Comparison of ENCODE assay signal across 8 cellular contexts in genomic region chr1:200483491-200484143, GRCh38.
DNase-seq lines count a peak whose midpoint lies in the region; ATAC-seq and TF ChIP-seq lines count a peak whose summit lies in the region.

No MANE protein-coding gene starts in this region.

- DNase-seq in ELF-1 (ENCODE audit: low read depth, low spot score) (peak; percentile 36), WERI-Rb-1 (peak; percentile 48), epidermal melanocyte (ENCODE audit: insufficient read length, low spot score) (peak; percentile 28), NCI-H2107 treated with DMSO at 0.1 percent for 48 hours (lab: John Stamatoyannopoulos, UW; ENCODE audit: unreplicated experiment) (no peak), NCI-H524 (lab: John Stamatoyannopoulos, UW) (no peak)
- peak; percentile 79 for DNase-seq in stimulated activated CD4-positive, alpha-beta T cell treated with anti-CD3 and anti-CD28 coated beads, Interleukin-1b, Interleukin-23, amount 100 ng/mL, for 48 hours

- no peak overlapping the region for H3K27ac ChIP-seq in WERI-Rb-1

- TF ChIP-seq CTCF in WERI-Rb-1 (IDR thresholded peaks at IDR 0.05; ENCODE audit: low read depth, low read length) = no peak

- H3K27me3 ChIP-seq in WERI-Rb-1 (ENCODE audit: insufficient read depth, low read depth, severe bottlenecking) = no peaks in the 10 kb centered on the region

- no peak overlapping the region for H3K4me3 ChIP-seq in WERI-Rb-1 (ENCODE audit: low read depth, low read length)

- H3K9me3 ChIP-seq in WERI-Rb-1 (ENCODE audit: severe bottlenecking) = no peaks in the 10 kb centered on the region

- ATAC-seq in GM21447 (IDR thresholded peaks at IDR 0.05; ENCODE audit: unreplicated experiment) (peak; percentile 99), HG03565 (IDR thresholded peaks at IDR 0.05; ENCODE audit: unreplicated experiment) (peak; percentile 99)

- H3K36me3 ChIP-seq in WERI-Rb-1 = no peaks in the 10 kb centered on the region

Comparison
In these comparisons a context has a peak if more than half of its experiments do, and no peak if none do; other contexts are left out.
1. DNase-seq: peak in ELF-1 (single experiment), WERI-Rb-1 (single experiment), epidermal melanocyte (single experiment) and stimulated activated CD4-positive, alpha-beta T cell treated with anti-CD3 and anti-CD28 coated beads, Interleukin-1b, Interleukin-23, amount 100 ng/mL, for 48 hours (single experiment); none in NCI-H2107 treated with DMSO at 0.1 percent for 48 hours (single experiment) and NCI-H524 (0 of 2).